In genomic region chr16:48605518-48606110, GRCh38 we compare ENCODE assay signal across 18 cellular contexts. TPM values are rescaled to one million over a fixed set of nuclear protein-coding genes. Genes with fewer than 3 reads are reported as not detected.
DNase-seq lines count a peak whose midpoint lies in the region; ATAC-seq and TF ChIP-seq lines count a peak whose summit lies in the region.
"Had no signal": no experiment of that assay in that cellular context is flagged by ENCODE, and none has a peak within 500 bp of the region (broad histone marks: within the 10 kb centered on the region; RNA-seq: fewer than 3 reads in every experiment).

No MANE protein-coding gene starts in this region.

- POLR2A ChIA-PET in RWPE1 (lab: Yijun Ruan, JAX; ENCODE audit: low non-redundant PET): no interaction called here

- no peak for TF ChIP-seq CTCF in RWPE1 (conservative IDR thresholded peaks at IDR 0.05; ENCODE audit: low read depth)
- no peak for TF ChIP-seq CTCF in foreskin keratinocyte (conservative IDR thresholded peaks at IDR 0.05)

- peaks cover 3% of the 10 kb centered on the region for H3K36me3 Mint-ChIP-seq in CD4-positive, CD25-positive, alpha-beta regulatory T cell

- no peak overlapping the region for H3K27ac Mint-ChIP-seq in CD4-positive, CD25-positive, alpha-beta regulatory T cell
- H3K27ac Mint-ChIP-seq: activated naive CD4-positive, alpha-beta T cell treated with anti-CD3 and anti-CD28 coated beads, Interleukin-2, amount 10 ng/mL, durations not matched to agents 7 days and 5 days; HFFc6 had no signal

- H3K36me3 ChIP-seq in CD4-positive, CD25-positive, alpha-beta regulatory T cell (ENCODE audit: control insufficient read depth, insufficient read depth, low read length): no peaks in the 10 kb centered on the region
- H3K36me3 ChIP-seq: ovary had no signal

- H3K27ac ChIP-seq in CD4-positive, CD25-positive, alpha-beta regulatory T cell (ENCODE audit: insufficient read depth, low read length, poor library complexity, severe bottlenecking): no peak overlapping the region
- peak overlapping the region; percentile 47 for H3K27ac ChIP-seq in RWPE1
- H3K27ac ChIP-seq in foreskin keratinocyte: peak overlapping the region; percentile 100
- H3K27ac ChIP-seq: KMS-11, ovary had no signal

- H3K27me3 Mint-ChIP-seq in CD4-positive, CD25-positive, alpha-beta regulatory T cell: peaks cover 16% of the 10 kb centered on the region

- no peak for ATAC-seq in CD4-positive, CD25-positive, alpha-beta regulatory T cell (ENCODE audit: low read depth in 2 of 2)
- ATAC-seq in foreskin keratinocyte: no peak

- H3K27me3 ChIP-seq in CD4-positive, CD25-positive, alpha-beta regulatory T cell (ENCODE audit: control insufficient read depth, insufficient read depth, low read length): no peaks in the 10 kb centered on the region
- H3K27me3 ChIP-seq in foreskin keratinocyte: no peaks in the 10 kb centered on the region
- H3K27me3 ChIP-seq: ovary had no signal

- no peaks in the 10 kb centered on the region for H3K9me3 ChIP-seq in CD4-positive, CD25-positive, alpha-beta regulatory T cell (ENCODE audit: control insufficient read depth in 2 of 2, low read length in 2 of 2)
- H3K9me3 ChIP-seq: ovary had no signal

- H3K9me3 Mint-ChIP-seq in CD4-positive, CD25-positive, alpha-beta regulatory T cell: peaks cover 0 to 4% (median 3%) of the 10 kb centered on the region in 7 donors

- CTCF ChIA-PET in RWPE1 (lab: Yijun Ruan, JAX): no interaction called here

- peak overlapping the region; percentile 91 for H3K4me3 ChIP-seq in CD4-positive, CD25-positive, alpha-beta regulatory T cell (ENCODE audit: low read depth, low read length)
- H3K4me3 ChIP-seq: ovary had no signal

- no peak for DNase-seq in CD4-positive, CD25-positive, alpha-beta regulatory T cell
- no peak for DNase-seq in RWPE1 (ENCODE audit: low spot score)
- DNase-seq in foreskin keratinocyte: no peak
- DNase-seq in renal cortical epithelial cell (ENCODE audit: low read depth): peak; percentile 62
- no peak for DNase-seq in germinal center (ENCODE audit: low spot score)
- DNase-seq in SKM-1 (lab: John Stamatoyannopoulos, UW; ENCODE audit: unreplicated experiment): no peak
- no peak for DNase-seq in KG1 (lab: John Stamatoyannopoulos, UW)
- no peak for DNase-seq in NCI-H1048 (lab: John Stamatoyannopoulos, UW)
- DNase-seq: activated naive CD4-positive, alpha-beta T cell treated with anti-CD3 and anti-CD28 coated beads, Interleukin-2, amount 10 ng/mL, durations not matched to agents 7 days and 5 days; HFFc6; immature natural killer cell; midbrain; NCI-H1694; NCI-H446; ovary; stimulated activated CD4-positive, alpha-beta T cell treated with anti-CD3 and anti-CD28 coated beads, Interleukin-12 subunit alpha, Interleukin-12 subunit beta, amount 100 ng/mL, for 4 hours; substantia nigra had no signal

- H3K4me1 ChIP-seq in CD4-positive, CD25-positive, alpha-beta regulatory T cell (ENCODE audit: control insufficient read depth, insufficient read depth, low read length, poor library complexity, severe bottlenecking): peaks cover 83% of the 10 kb centered on the region
- H3K4me1 ChIP-seq in foreskin keratinocyte: peaks cover 24% of the 10 kb centered on the region

- H3K4me1 Mint-ChIP-seq in CD4-positive, CD25-positive, alpha-beta regulatory T cell: peaks cover 27 to 40% (median 38%) of the 10 kb centered on the region in 4 donors

- H3K4me3 Mint-ChIP-seq in CD4-positive, CD25-positive, alpha-beta regulatory T cell: no peak overlapping the region
- H3K4me3 Mint-ChIP-seq: activated naive CD4-positive, alpha-beta T cell treated with anti-CD3 and anti-CD28 coated beads, Interleukin-2, amount 10 ng/mL, durations not matched to agents 7 days and 5 days; HFFc6; immature natural killer cell had no signal

RNA-seq across cellular contexts. Expression of gene N4BP1, which starts 4.4 kb away (rescaled TPM):
- 125 TPM for total RNA-seq in CD4-positive, CD25-positive, alpha-beta regulatory T cell
- 10 to 100 TPM; 28.8 to 44.8 (median 38.9) TPM for polyA plus RNA-seq in CD4-positive, CD25-positive, alpha-beta regulatory T cell
- 62.6 and 73.0 TPM in 2 replicates for total RNA-seq in foreskin keratinocyte
- 41.3 and 42.9 TPM in 2 replicates for polyA plus RNA-seq in foreskin keratinocyte
- 29.7 and 38.0 TPM in 2 replicates for total RNA-seq in renal cortical epithelial cell
